Comparison of ENCODE assay signal across 14 cellular contexts in the genomic region with DNA sequence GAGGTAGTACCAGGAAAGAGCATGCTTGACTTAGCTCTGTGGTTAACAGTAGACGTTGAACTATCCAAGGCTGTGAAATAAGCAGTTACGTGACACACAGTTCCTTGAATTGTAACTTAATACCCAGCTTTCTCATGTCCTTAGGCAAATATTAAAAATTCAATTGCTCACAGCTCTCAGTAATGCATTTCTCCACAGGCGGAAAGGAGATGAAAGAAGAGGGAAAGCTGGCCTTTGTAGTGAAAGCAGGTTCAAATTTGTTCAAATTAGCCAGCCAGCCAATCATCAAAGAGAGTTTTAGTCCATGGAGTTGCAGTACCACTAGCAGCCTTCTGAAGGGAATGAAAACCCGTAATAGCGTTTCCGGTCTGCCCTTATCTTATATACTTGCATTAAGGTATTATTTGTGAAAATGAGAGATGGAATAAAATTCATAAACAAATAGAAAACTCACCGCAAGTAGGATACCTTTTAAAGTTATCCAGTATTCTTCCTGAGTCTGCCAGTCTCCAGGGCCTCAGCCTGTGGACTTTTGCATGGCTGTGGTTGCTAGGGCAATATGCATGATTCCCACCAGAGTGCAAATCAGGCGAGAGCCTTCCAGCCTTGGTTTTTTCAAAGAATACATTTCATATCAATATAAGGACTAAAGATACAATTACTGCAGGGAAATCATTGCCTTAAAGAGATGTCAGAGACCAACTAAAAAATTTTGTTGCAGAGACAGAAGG.
DNase-seq lines count a peak whose midpoint lies in the region; TF ChIP-seq lines count a peak whose summit lies in the region.
"Had no signal": no experiment of that assay in that cellular context is flagged by ENCODE, and none has a peak within 500 bp of the region (broad histone marks: within the 10 kb centered on the region; RNA-seq: fewer than 3 reads in every experiment).

No MANE protein-coding gene starts in this region.

- TF ChIP-seq CTCF in AG10803 (conservative IDR thresholded peaks at IDR 0.05; ENCODE audit: low read length), result no peak

- DNase-seq in AG10803 (ENCODE audit: low read depth) (peak; percentile 17), M059J (ENCODE audit: low read depth) (peak; percentile 98), dedifferentiated amniotic fluid mesenchymal stem cell (ENCODE audit: extremely low spot score) (peak; percentile 54), midbrain (lab: John Stamatoyannopoulos, UW) (peak; percentile 4), NCI-H345 (lab: John Stamatoyannopoulos, UW) (no peak), MV-4-11 (lab: John Stamatoyannopoulos, UW) (no peak)
- no peak for DNase-seq in NK-92 treated with Interleukin-12 subunit alpha and Interleukin-12 subunit beta, amount 100 ng/mL, for 24 hours (lab: John Stamatoyannopoulos, UW)
- DNase-seq in activated CD4-positive, alpha-beta T cell treated with anti-CD3 and anti-CD28 coated beads, Interleukin-2, amount 10 ng/mL, durations not matched to agents 7 days and 5 days, result no peak
- DNase-seq: activated CD8-positive, alpha-beta memory T cell treated with anti-CD3 and anti-CD28 coated beads, Interleukin-2, amount 10 ng/mL, durations not matched to agents 7 days and 5 days; activated naive CD8-positive, alpha-beta T cell treated with anti-CD3 and anti-CD28 coated beads, Interleukin-2, amount 10 ng/mL, durations not matched to agents 7 days and 5 days; naive B cell; NCI-H1694 treated with DMSO at 0.1 percent for 48 hours had no signal

- H3K27ac Mint-ChIP-seq in activated CD4-positive, alpha-beta T cell treated with anti-CD3 and anti-CD28 coated beads, Interleukin-2, amount 10 ng/mL, durations not matched to agents 7 days and 5 days, result no peak overlapping the region
- H3K27ac Mint-ChIP-seq: activated CD8-positive, alpha-beta memory T cell treated with anti-CD3 and anti-CD28 coated beads, Interleukin-2, amount 10 ng/mL, durations not matched to agents 7 days and 5 days; activated naive CD8-positive, alpha-beta T cell treated with anti-CD3 and anti-CD28 coated beads, Interleukin-2, amount 10 ng/mL, durations not matched to agents 7 days and 5 days; IgD-negative memory B cell; naive B cell had no signal

- POLR2A ChIA-PET in activated CD4-positive, alpha-beta T cell treated with anti-CD3 and anti-CD28 coated beads, Interleukin-2, amount 10 ng/mL, durations not matched to agents 7 days and 5 days (lab: Charles Lee), result no interaction called here

- H3K4me3 ChIP-seq in AG10803 (ENCODE audit: low read length), result no peak overlapping the region
- H3K4me3 ChIP-seq: BLaER1 treated with 17β-estradiol and CSF1 and Interleukin-3, amounts not matched to agents 10 nM and 100 nM had no signal

- no peaks in the 10 kb centered on the region for H3K27me3 Mint-ChIP-seq in activated CD4-positive, alpha-beta T cell treated with anti-CD3 and anti-CD28 coated beads, Interleukin-2, amount 10 ng/mL, durations not matched to agents 7 days and 5 days
- H3K27me3 Mint-ChIP-seq: activated CD8-positive, alpha-beta memory T cell treated with anti-CD3 and anti-CD28 coated beads, Interleukin-2, amount 10 ng/mL, durations not matched to agents 7 days and 5 days; activated naive CD8-positive, alpha-beta T cell treated with anti-CD3 and anti-CD28 coated beads, Interleukin-2, amount 10 ng/mL, durations not matched to agents 7 days and 5 days; IgD-negative memory B cell had no signal

- CTCF ChIA-PET in activated CD4-positive, alpha-beta T cell treated with anti-CD3 and anti-CD28 coated beads, Interleukin-2, amount 10 ng/mL, durations not matched to agents 7 days and 5 days (lab: Charles Lee), result no interaction called here

- H3K9me3 Mint-ChIP-seq in activated CD4-positive, alpha-beta T cell treated with anti-CD3 and anti-CD28 coated beads, Interleukin-2, amount 10 ng/mL, durations not matched to agents 7 days and 5 days, result no peaks in the 10 kb centered on the region
- H3K9me3 Mint-ChIP-seq: activated naive CD8-positive, alpha-beta T cell treated with anti-CD3 and anti-CD28 coated beads, Interleukin-2, amount 10 ng/mL, durations not matched to agents 7 days and 5 days had no signal

- H3K4me3 Mint-ChIP-seq in activated CD4-positive, alpha-beta T cell treated with anti-CD3 and anti-CD28 coated beads, Interleukin-2, amount 10 ng/mL, durations not matched to agents 7 days and 5 days, result no peak overlapping the region
- H3K4me3 Mint-ChIP-seq: activated CD8-positive, alpha-beta memory T cell treated with anti-CD3 and anti-CD28 coated beads, Interleukin-2, amount 10 ng/mL, durations not matched to agents 7 days and 5 days; activated naive CD8-positive, alpha-beta T cell treated with anti-CD3 and anti-CD28 coated beads, Interleukin-2, amount 10 ng/mL, durations not matched to agents 7 days and 5 days; IgD-negative memory B cell; naive B cell had no signal

- no peaks in the 10 kb centered on the region for H3K4me1 Mint-ChIP-seq in activated CD4-positive, alpha-beta T cell treated with anti-CD3 and anti-CD28 coated beads, Interleukin-2, amount 10 ng/mL, durations not matched to agents 7 days and 5 days
- H3K4me1 Mint-ChIP-seq: activated CD8-positive, alpha-beta memory T cell treated with anti-CD3 and anti-CD28 coated beads, Interleukin-2, amount 10 ng/mL, durations not matched to agents 7 days and 5 days; activated naive CD8-positive, alpha-beta T cell treated with anti-CD3 and anti-CD28 coated beads, Interleukin-2, amount 10 ng/mL, durations not matched to agents 7 days and 5 days; IgD-negative memory B cell; naive B cell had no signal

- no peaks in the 10 kb centered on the region for H3K36me3 Mint-ChIP-seq in activated CD4-positive, alpha-beta T cell treated with anti-CD3 and anti-CD28 coated beads, Interleukin-2, amount 10 ng/mL, durations not matched to agents 7 days and 5 days (ENCODE audit: low read depth)
- H3K36me3 Mint-ChIP-seq: activated CD8-positive, alpha-beta memory T cell treated with anti-CD3 and anti-CD28 coated beads, Interleukin-2, amount 10 ng/mL, durations not matched to agents 7 days and 5 days; activated naive CD8-positive, alpha-beta T cell treated with anti-CD3 and anti-CD28 coated beads, Interleukin-2, amount 10 ng/mL, durations not matched to agents 7 days and 5 days; IgD-negative memory B cell; naive B cell had no signal

Comparison
In these comparisons a context has a peak if more than half of its experiments do, and no peak if none do; other contexts are left out.
1. DNase-seq: peak in AG10803 (single experiment), M059J (single experiment), dedifferentiated amniotic fluid mesenchymal stem cell (single experiment) and midbrain (single experiment); none in NK-92 treated with Interleukin-12 subunit alpha and Interleukin-12 subunit beta, amount 100 ng/mL, for 24 hours (single experiment), NCI-H345 (single experiment), activated CD4-positive, alpha-beta T cell treated with anti-CD3 and anti-CD28 coated beads, Interleukin-2, amount 10 ng/mL, durations not matched to agents 7 days and 5 days (single experiment) and MV-4-11 (single experiment).